In the genomic region with DNA sequence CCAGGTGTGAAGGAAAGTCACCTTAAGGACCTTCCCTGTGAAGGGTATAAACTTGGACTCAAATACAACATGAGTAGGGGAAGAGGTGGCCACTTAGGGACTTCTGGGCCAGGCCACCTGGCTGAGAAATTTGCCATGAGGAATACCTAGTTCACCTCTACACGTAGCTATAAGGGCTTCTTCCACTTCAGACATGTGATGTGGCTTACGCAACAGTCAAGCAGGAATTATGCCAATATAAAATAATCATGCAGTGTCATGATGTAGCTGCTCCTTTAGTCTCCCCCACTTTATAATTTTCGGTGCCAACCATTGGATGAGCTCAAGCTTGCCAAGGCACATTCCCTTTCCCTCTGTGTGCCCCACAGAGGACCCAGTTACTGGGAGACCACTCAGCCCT, we compare ENCODE assay signal across 26 cellular contexts.
A peak's percentile ranks its signal among the peaks of the same experiment; 100 is the strongest.
DNase-seq lines count a peak whose midpoint lies in the region; ATAC-seq, FAIRE-seq and TF ChIP-seq lines count a peak whose summit lies in the region.
"Had no signal": no experiment of that assay in that cellular context is flagged by ENCODE, and none has a peak within 500 bp of the region (broad histone marks: within the 10 kb centered on the region; RNA-seq: fewer than 3 reads in every experiment).

No MANE protein-coding gene starts in this region.

- H4K20me1 ChIP-seq in mammary epithelial cell (ENCODE audit: insufficient read depth, low read length), result no peaks in the 10 kb centered on the region
- H4K20me1 ChIP-seq in keratinocyte (ENCODE audit: control insufficient read depth, extremely low read depth, insufficient read depth, low read length), result no peaks in the 10 kb centered on the region

- FAIRE-seq in keratinocyte (lab: Jason Lieb, UNC), result no peak
- FAIRE-seq: HTR-8/SVneo had no signal

- H3K4me1 Mint-ChIP-seq in MCF 10A (ENCODE audit: insufficient read depth, unreplicated experiment), result no peaks in the 10 kb centered on the region
- H3K4me1 Mint-ChIP-seq in activated T-helper 17 cell treated with anti-CD3 and anti-CD28 coated beads, Interleukin-2, amount 50 U/mL, for 72 hours, result peaks cover 22% of the 10 kb centered on the region
- peaks cover 9 to 12% of the 10 kb centered on the region in 2 donors for H3K4me1 Mint-ChIP-seq in effector memory CD8-positive, alpha-beta T cell (ENCODE audit: low read depth in 2 of 2)

- no peaks in the 10 kb centered on the region for H3K4me1 ChIP-seq in mammary epithelial cell (ENCODE audit: insufficient read depth, low read length)
- no peaks in the 10 kb centered on the region for H3K4me1 ChIP-seq in keratinocyte (ENCODE audit: control insufficient read depth, extremely low read depth, insufficient read depth, low read length)
- H3K4me1 ChIP-seq: Caco-2, HAP-1, Peyer's patch had no signal

- no peaks in the 10 kb centered on the region for H3K27me3 ChIP-seq in mammary epithelial cell (ENCODE audit: insufficient read depth, low read length)
- no peaks in the 10 kb centered on the region for H3K27me3 ChIP-seq in keratinocyte (ENCODE audit: control insufficient read depth, extremely low read depth, insufficient read depth, low read length)
- H3K27me3 ChIP-seq: Peyer's patch had no signal

- H2AFZ ChIP-seq in mammary epithelial cell (ENCODE audit: low read depth, low read length) (no peak overlapping the region), keratinocyte (ENCODE audit: control insufficient read depth, low read length) (no peak overlapping the region)

- no peak overlapping the region for H3K27ac ChIP-seq in mammary epithelial cell (ENCODE audit: insufficient read depth, low read depth, low read length)
- no peak overlapping the region for H3K27ac ChIP-seq in keratinocyte (ENCODE audit: control insufficient read depth, insufficient read depth, low read length)
- H3K27ac ChIP-seq: KMS-11, Peyer's patch, SK-N-MC had no signal

- in situ Hi-C loops in mammary epithelial cell (cut with MboI; ENCODE audit: low sequenced_read_pairs in 2 of 2), result no loop called here

- H3K27me3 Mint-ChIP-seq in MCF 10A (ENCODE audit: insufficient read depth, unreplicated experiment), result no peaks in the 10 kb centered on the region
- H3K27me3 Mint-ChIP-seq in activated T-helper 17 cell treated with anti-CD3 and anti-CD28 coated beads, Interleukin-2, amount 50 U/mL, for 72 hours, result no peaks in the 10 kb centered on the region
- peaks cover 0 to 36% of the 10 kb centered on the region in 2 donors for H3K27me3 Mint-ChIP-seq in effector memory CD8-positive, alpha-beta T cell
- H3K27me3 Mint-ChIP-seq: CD4-positive, alpha-beta memory T cell had no signal

- H3K9ac ChIP-seq in mammary epithelial cell (ENCODE audit: insufficient read depth, low read length) (no peak overlapping the region), keratinocyte (ENCODE audit: control insufficient read depth, extremely low read depth, insufficient read depth, low read length) (no peak overlapping the region)
- H3K9ac ChIP-seq: KMS-11 had no signal

- H3K4me3 Mint-ChIP-seq in MCF 10A (ENCODE audit: unreplicated experiment), result no peak overlapping the region
- H3K4me3 Mint-ChIP-seq in activated T-helper 17 cell treated with anti-CD3 and anti-CD28 coated beads, Interleukin-2, amount 50 U/mL, for 72 hours, result peak overlapping the region; percentile 72
- no peak overlapping the region for H3K4me3 Mint-ChIP-seq in effector memory CD8-positive, alpha-beta T cell
- H3K4me3 Mint-ChIP-seq: HFFc6 had no signal

- ATAC-seq in activated T-helper 17 cell treated with anti-CD3 and anti-CD28 coated beads, Interleukin-2, amount 50 U/mL, for 72 hours (replicated peaks), result no peak
- ATAC-seq in effector memory CD8-positive, alpha-beta T cell (replicated peaks), result no peak
- no peak for ATAC-seq in GM19455 (IDR thresholded peaks at IDR 0.05; ENCODE audit: unreplicated experiment)

- H3K79me2 ChIP-seq in mammary epithelial cell (ENCODE audit: insufficient read depth, low read length) (no peaks in the 10 kb centered on the region), keratinocyte (ENCODE audit: control insufficient read depth, insufficient read depth, low read length) (no peaks in the 10 kb centered on the region)

- intact Hi-C loops in MCF 10A (cut with micrococcal nuclease) (no loop called here), mammary epithelial cell (cut with micrococcal nuclease) (no loop called here)

- TF ChIP-seq CTCF in MCF 10A (IDR thresholded peaks at IDR 0.05; ENCODE audit: unreplicated experiment), result no peak
- no peak for TF ChIP-seq CTCF in mammary epithelial cell (conservative IDR thresholded peaks at IDR 0.05 in 1 of 2, IDR thresholded peaks at IDR 0.05 in 1 of 2; ENCODE audit: extremely low read depth in 1 of 2, insufficient read depth in 1 of 2, low read depth in 1 of 2, low read length in 2 of 2)
- TF ChIP-seq CTCF in keratinocyte (optimal IDR thresholded peaks at IDR 0.05 in 1 of 3, IDR thresholded peaks at IDR 0.05 in 1 of 3, conservative IDR thresholded peaks at IDR 0.05 in 1 of 3; ENCODE audit: extremely low read depth in 1 of 3, insufficient read depth in 2 of 3, low read length in 3 of 3), result no peak

- DNase-seq in MCF 10A (ENCODE audit: unreplicated experiment), result peak; percentile 14
- DNase-seq in mammary epithelial cell, result no peak
- DNase-seq in NCI-H2029 treated with DMSO at 0.1 percent for 48 hours (lab: John Stamatoyannopoulos, UW), result peak; percentile 44
- DNase-seq in keratinocyte (ENCODE audit: low read depth, low spot score), result peak; percentile 19
- DNase-seq in effector memory CD8-positive, alpha-beta T cell, result no peak
- no peak for DNase-seq in NOMO-1 (lab: John Stamatoyannopoulos, UW; ENCODE audit: unreplicated experiment in 2 of 2)
- DNase-seq: C1 segment of cervical spinal cord; Caco-2; CD4-positive, alpha-beta memory T cell; DMS79 treated with DMSO at 0.1 percent for 48 hours; GOT3; HFFc6; NCI-H1048; NCI-H1417 treated with DMSO at 0.1 percent for 48 hours; NCI-H1694 treated with DMSO at 0.1 percent for 48 hours; NCI-H446; NCI-H526 treated with DMSO at 0.1 percent for 48 hours; OCI-M1; Peyer's patch; SHP77 treated with DMSO at 0.1 percent for 48 hours had no signal

- WGBS in mammary epithelial cell (ENCODE audit: low coverage, missing lambda C conversion rate), result 10% methylated on average over 3 of the region's 3 CpGs

- H3K27ac Mint-ChIP-seq in MCF 10A (ENCODE audit: low read depth, unreplicated experiment), result no peak overlapping the region
- H3K27ac Mint-ChIP-seq in activated T-helper 17 cell treated with anti-CD3 and anti-CD28 coated beads, Interleukin-2, amount 50 U/mL, for 72 hours, result peak overlapping the region; percentile 88
- no peak overlapping the region for H3K27ac Mint-ChIP-seq in effector memory CD8-positive, alpha-beta T cell
- H3K27ac Mint-ChIP-seq: HFFc6 had no signal

- H3K9me3 ChIP-seq in mammary epithelial cell (replicated peaks; ENCODE audit: insufficient read depth, low read length) (peaks cover 2% of the 10 kb centered on the region), keratinocyte (ENCODE audit: control insufficient read depth, low read depth, low read length) (peaks cover 2% of the 10 kb centered on the region)
- H3K9me3 ChIP-seq: HAP-1, Peyer's patch had no signal

- H3K36me3 Mint-ChIP-seq in MCF 10A (ENCODE audit: insufficient read depth, unreplicated experiment), result peaks cover 6% of the 10 kb centered on the region
- H3K36me3 Mint-ChIP-seq in activated T-helper 17 cell treated with anti-CD3 and anti-CD28 coated beads, Interleukin-2, amount 50 U/mL, for 72 hours (ENCODE audit: low read depth), result no peaks in the 10 kb centered on the region
- H3K36me3 Mint-ChIP-seq in effector memory CD8-positive, alpha-beta T cell (ENCODE audit: insufficient read depth), result peaks cover 3% of the 10 kb centered on the region

- H3K36me3 ChIP-seq in mammary epithelial cell (ENCODE audit: insufficient read depth, low read length), result no peaks in the 10 kb centered on the region
- H3K36me3 ChIP-seq in keratinocyte (ENCODE audit: control insufficient read depth in 2 of 2, extremely low read depth in 1 of 2, insufficient read depth in 2 of 2, low read length in 2 of 2), result no peaks in the 10 kb centered on the region
- H3K36me3 ChIP-seq: HAP-1, Peyer's patch had no signal

- CTCF ChIA-PET in MCF 10A (lab: Yijun Ruan, JAX) (no interaction called here), mammary epithelial cell (lab: Charles Lee; ENCODE audit: low non-redundant PET) (no interaction called here)

- H3K4me3 ChIP-seq in mammary epithelial cell (replicated peaks in 1 of 3; ENCODE audit: insufficient read depth in 1 of 3, low read depth in 2 of 3, low read length in 3 of 3), result no peak overlapping the region
- no peak overlapping the region for H3K4me3 ChIP-seq in keratinocyte (ENCODE audit: control insufficient read depth in 2 of 3, extremely low read depth in 1 of 3, insufficient read depth in 2 of 3, low read depth in 1 of 3, low read length in 3 of 3)
- H3K4me3 ChIP-seq: HAP-1, Peyer's patch, SK-N-MC had no signal

- BruUV-seq in MCF 10A (replicated peaks; lab: Mats Ljungman, UMichigan), result no TSS peak
- BruUV-seq in mammary epithelial cell (replicated peaks; lab: Mats Ljungman, UMichigan), result no TSS peak

- POLR2A ChIA-PET in MCF 10A (lab: Yijun Ruan, JAX), result interaction anchor here (0.5 to 0.9 kb wide), 2 partner anchors 15 to 18 kb away, joined by 3 read pairs; no protein-coding TSS in a partner anchor

- no peak overlapping the region for H3K4me2 ChIP-seq in mammary epithelial cell (ENCODE audit: insufficient read depth, low read depth, low read length)
- H3K4me2 ChIP-seq in keratinocyte (ENCODE audit: control insufficient read depth, extremely low read depth, insufficient read depth, low read depth, low read length), result no peak overlapping the region
- H3K4me2 ChIP-seq: KMS-11 had no signal

- H3K9me1 ChIP-seq in keratinocyte (ENCODE audit: control insufficient read depth, extremely low read depth, insufficient read depth, low read length), result no peaks in the 10 kb centered on the region

- peaks cover 26% of the 10 kb centered on the region for H3K9me3 Mint-ChIP-seq in MCF 10A (ENCODE audit: unreplicated experiment)
- peaks cover 5% of the 10 kb centered on the region for H3K9me3 Mint-ChIP-seq in activated T-helper 17 cell treated with anti-CD3 and anti-CD28 coated beads, Interleukin-2, amount 50 U/mL, for 72 hours
- no peaks in the 10 kb centered on the region for H3K9me3 Mint-ChIP-seq in effector memory CD8-positive, alpha-beta T cell

- dilution Hi-C loops in mammary epithelial cell (cut with HindIII; ENCODE audit: low sequenced_read_pairs), result no loop called here
- dilution Hi-C loops in keratinocyte (cut with MboI; ENCODE audit: extremely low pct_ligation_motif_present, low sequenced_read_pairs), result no loop called here

Comparison
In these comparisons a context has a peak if more than half of its experiments do, and no peak if none do; other contexts are left out.
1. DNase-seq: peak in MCF 10A (single experiment), NCI-H2029 treated with DMSO at 0.1 percent for 48 hours (single experiment) and keratinocyte (single experiment); none in mammary epithelial cell (single experiment), effector memory CD8-positive, alpha-beta T cell (0 of 3) and NOMO-1 (0 of 2).